Comparison of ENCODE assay signal across 8 cellular contexts in genomic region chr17:21043296-21044232, GRCh38. TPM values are rescaled to one million over a fixed set of nuclear protein-coding genes. Genes with fewer than 3 reads are reported as not detected.
DNase-seq lines count a peak whose midpoint lies in the region; ATAC-seq and TF ChIP-seq lines count a peak whose summit lies in the region.

No MANE protein-coding gene starts in this region.

- peak overlapping the region; percentile 91 for H3K27ac ChIP-seq in HEK293 (ENCODE audit: extremely low read depth, low read depth, low read length)
- peak overlapping the region; percentile 97 to 99 for H3K27ac ChIP-seq in right atrium auricular region

- H3K4me1 ChIP-seq in HEK293 (ENCODE audit: control insufficient read depth, insufficient read depth, low read length), result peaks cover 13% of the 10 kb centered on the region
- H3K4me1 ChIP-seq in adipocyte (ENCODE audit: control insufficient read depth, insufficient read depth, low read length), result peaks cover 22% of the 10 kb centered on the region
- peaks cover 0 to 35% of the 10 kb centered on the region in 2 donors for H3K4me1 ChIP-seq in right atrium auricular region

- H3K4me3 ChIP-seq in GM08714 (ENCODE audit: low read length), result peak overlapping the region; percentile 66; the same call in 1 of the 2 replicates
- peak overlapping the region; percentile 70 for H3K4me3 ChIP-seq in HEK293 (ENCODE audit: low read depth, low read length)
- peak overlapping the region; percentile 84 for H3K4me3 ChIP-seq in adipocyte (ENCODE audit: low read length)
- peak overlapping the region; percentile 64 to 80 for H3K4me3 ChIP-seq in right atrium auricular region

- CTCF ChIA-PET in HEK293 (lab: Yijun Ruan, JAX), result interaction anchor here (0.6 to 2.0 kb wide), 20 partner anchors 9 to 469 kb away, joined by 3 to 19 read pairs (median 4); no protein-coding TSS in a partner anchor

- POLR2A ChIA-PET in HEK293 (lab: Yijun Ruan, JAX), result interaction anchor here (0.5 to 2.5 kb wide), 40 partner anchors 9 to 1349 kb away, joined by 3 to 59 read pairs (median 4); partner anchors contain the start of genes AKAP10, DHRS7B and NATD1

- H3K27me3 ChIP-seq in adipocyte (replicated peaks; ENCODE audit: control insufficient read depth, insufficient read depth, low read length) (no peaks in the 10 kb centered on the region), right atrium auricular region (no peaks in the 10 kb centered on the region)

- DNase-seq in NAMALWA (ENCODE audit: low spot score) (peak; percentile 92), adipocyte (ENCODE audit: low read depth) (peak; percentile 100), right atrium auricular region (ENCODE audit: low spot score) (peak; percentile 98), renal cortical epithelial cell (ENCODE audit: low read depth) (peak; percentile 92), HPDE6-E6E7 (ENCODE audit: extremely low spot score) (no peak)

- H3K9ac ChIP-seq in adipocyte (ENCODE audit: low read length), result peak overlapping the region; percentile 89

- peaks cover 11 to 12% of the 10 kb centered on the region in 2 experiments for H3K36me3 ChIP-seq in HEK293 (ENCODE audit: control insufficient read depth in 2 of 2, insufficient read depth in 1 of 2, low read length in 2 of 2)
- no peaks in the 10 kb centered on the region for H3K36me3 ChIP-seq in adipocyte (ENCODE audit: control insufficient read depth, insufficient read depth, low read length, severe bottlenecking)
- no peaks in the 10 kb centered on the region for H3K36me3 ChIP-seq in right atrium auricular region

- H3K9me3 ChIP-seq in HEK293 (ENCODE audit: control insufficient read depth, insufficient read depth, low read depth, low read length), result no peaks in the 10 kb centered on the region
- no peaks in the 10 kb centered on the region for H3K9me3 ChIP-seq in adipocyte (ENCODE audit: control insufficient read depth, low read length)
- no peaks in the 10 kb centered on the region for H3K9me3 ChIP-seq in right atrium auricular region

- peak; percentile 98 for TF ChIP-seq CTCF in HEK293 (tag by site-specific recombination; IDR thresholded peaks at IDR 0.05)
- TF ChIP-seq CTCF in right atrium auricular region (IDR thresholded peaks at IDR 0.05), result peak; percentile 92 to 96

- ATAC-seq in SK-N-SH treated with all-trans-retinoic acid at 6 μM for 48 hours, result peak; percentile 96

TF ChIP-seq in HEK293, 187 proteins besides CTCF, POLR2A, EP300 and RAD21 (continues in another document):
- TF ChIP-seq HOXD13 (CRISPR knock-in tag; IDR thresholded peaks at IDR 0.05; ENCODE audit: borderline replicate concordance) (no peak), ZNF16 (tag by site-specific recombination; IDR thresholded peaks at IDR 0.05; ENCODE audit: low read depth) (no peak), ZBTB49 (tag by site-specific recombination; IDR thresholded peaks at IDR 0.05; ENCODE audit: low read depth) (no peak), ZNF626 (tag by site-specific recombination; IDR thresholded peaks at IDR 0.05) (no peak), ZNF624 (tag by site-specific recombination; IDR thresholded peaks at IDR 0.05) (no peak), ZBTB6 (tag by site-specific recombination; IDR thresholded peaks at IDR 0.05) (peak; percentile 58), RBAK (tag by site-specific recombination; IDR thresholded peaks at IDR 0.05) (no peak), ZNF416 (tag by site-specific recombination; IDR thresholded peaks at IDR 0.05) (no peak), ZNF146 (tag by site-specific recombination; IDR thresholded peaks at IDR 0.05) (0 out of 2 replicates have a peak, but pooled peaks have one; percentile 23), ZNF843 (tag by site-specific recombination; IDR thresholded peaks at IDR 0.05) (peak; percentile 65; the same call in 1 of the 2 replicates), GLI2 (tag by site-specific recombination; IDR thresholded peaks at IDR 0.05; ENCODE audit: borderline replicate concordance, low read depth) (0 out of 2 replicates have a peak, but pooled peaks have one; percentile 41), ZSCAN23 (tag by site-specific recombination; IDR thresholded peaks at IDR 0.05) (0 out of 2 replicates have a peak, but pooled peaks have one; percentile 36), ZNF558 (tag by site-specific recombination; IDR thresholded peaks at IDR 0.05) (no peak), BCL11A (tag by site-specific recombination; IDR thresholded peaks at IDR 0.05; ENCODE audit: low read depth) (peak; percentile 38; the same call in 1 of the 2 replicates)

TF ChIP-seq in SK-N-SH treated with all-trans-retinoic acid at 6 μM for 48 hours, 23 proteins besides CTCF, POLR2A, EP300 and RAD21:
- TF ChIP-seq GLIS3 (CRISPR knock-in tag; IDR thresholded peaks at IDR 0.05), result 0 out of 2 replicates have a peak, but pooled peaks have one; percentile 84
- TF ChIP-seq TCF4 (CRISPR knock-in tag; IDR thresholded peaks at IDR 0.05; ENCODE audit: borderline replicate concordance), result peak; percentile 47; the same call in 1 of the 2 replicates
- peak; percentile 23; the same call in 1 of the 2 replicates for TF ChIP-seq PATZ1 (CRISPR knock-in tag; IDR thresholded peaks at IDR 0.05; ENCODE audit: borderline replicate concordance)
- TF ChIP-seq CSDC2 (CRISPR knock-in tag; IDR thresholded peaks at IDR 0.05), result peak; percentile 63; the same call in 1 of the 2 replicates
- TF ChIP-seq ZC3H10 (CRISPR knock-in tag; IDR thresholded peaks at IDR 0.05), result no peak
- no peak for TF ChIP-seq ARNTL (CRISPR knock-in tag; IDR thresholded peaks at IDR 0.05; ENCODE audit: borderline replicate concordance, low read depth)

RNA-seq across cellular contexts. Expression of gene USP22, which starts 0.8 kb away (rescaled TPM):
- 100 to 1,000 TPM; 151 to 179 TPM for total RNA-seq in right atrium auricular region
- total RNA-seq in renal cortical epithelial cell, result 217 and 372 TPM in 2 replicates
